1 cellular context compared by ENCODE assay signal in the genomic region with DNA sequence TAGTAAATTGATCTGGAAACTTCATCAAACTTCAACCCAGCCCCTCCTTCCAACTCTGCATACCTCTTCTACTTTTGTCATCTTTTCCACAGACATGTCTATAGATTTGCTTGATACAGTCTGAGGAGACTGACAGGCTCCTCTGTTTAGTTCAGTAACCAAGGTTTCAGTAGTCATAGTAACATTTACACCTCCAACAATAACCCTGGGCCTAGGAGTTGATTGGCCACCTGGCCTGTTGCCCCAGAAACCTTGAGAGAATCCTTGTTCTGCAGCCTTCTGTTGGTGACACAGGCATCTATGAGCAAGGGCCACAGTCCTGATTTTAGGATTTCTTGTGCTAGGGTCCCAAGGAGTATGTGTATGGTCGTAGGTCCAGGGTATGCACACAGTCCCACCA.
TF ChIP-seq lines count a peak whose summit lies in the region.

A gene (minus strand): TSS at position 122 of the 400 bp plus-strand sequence. CDS start 26 bp downstream, at position 96.

TF ChIP-seq in GM23338, 12 proteins besides CTCF, POLR2A, EP300 and RAD21 (continued from another document):
- TF ChIP-seq, protein P1, sequence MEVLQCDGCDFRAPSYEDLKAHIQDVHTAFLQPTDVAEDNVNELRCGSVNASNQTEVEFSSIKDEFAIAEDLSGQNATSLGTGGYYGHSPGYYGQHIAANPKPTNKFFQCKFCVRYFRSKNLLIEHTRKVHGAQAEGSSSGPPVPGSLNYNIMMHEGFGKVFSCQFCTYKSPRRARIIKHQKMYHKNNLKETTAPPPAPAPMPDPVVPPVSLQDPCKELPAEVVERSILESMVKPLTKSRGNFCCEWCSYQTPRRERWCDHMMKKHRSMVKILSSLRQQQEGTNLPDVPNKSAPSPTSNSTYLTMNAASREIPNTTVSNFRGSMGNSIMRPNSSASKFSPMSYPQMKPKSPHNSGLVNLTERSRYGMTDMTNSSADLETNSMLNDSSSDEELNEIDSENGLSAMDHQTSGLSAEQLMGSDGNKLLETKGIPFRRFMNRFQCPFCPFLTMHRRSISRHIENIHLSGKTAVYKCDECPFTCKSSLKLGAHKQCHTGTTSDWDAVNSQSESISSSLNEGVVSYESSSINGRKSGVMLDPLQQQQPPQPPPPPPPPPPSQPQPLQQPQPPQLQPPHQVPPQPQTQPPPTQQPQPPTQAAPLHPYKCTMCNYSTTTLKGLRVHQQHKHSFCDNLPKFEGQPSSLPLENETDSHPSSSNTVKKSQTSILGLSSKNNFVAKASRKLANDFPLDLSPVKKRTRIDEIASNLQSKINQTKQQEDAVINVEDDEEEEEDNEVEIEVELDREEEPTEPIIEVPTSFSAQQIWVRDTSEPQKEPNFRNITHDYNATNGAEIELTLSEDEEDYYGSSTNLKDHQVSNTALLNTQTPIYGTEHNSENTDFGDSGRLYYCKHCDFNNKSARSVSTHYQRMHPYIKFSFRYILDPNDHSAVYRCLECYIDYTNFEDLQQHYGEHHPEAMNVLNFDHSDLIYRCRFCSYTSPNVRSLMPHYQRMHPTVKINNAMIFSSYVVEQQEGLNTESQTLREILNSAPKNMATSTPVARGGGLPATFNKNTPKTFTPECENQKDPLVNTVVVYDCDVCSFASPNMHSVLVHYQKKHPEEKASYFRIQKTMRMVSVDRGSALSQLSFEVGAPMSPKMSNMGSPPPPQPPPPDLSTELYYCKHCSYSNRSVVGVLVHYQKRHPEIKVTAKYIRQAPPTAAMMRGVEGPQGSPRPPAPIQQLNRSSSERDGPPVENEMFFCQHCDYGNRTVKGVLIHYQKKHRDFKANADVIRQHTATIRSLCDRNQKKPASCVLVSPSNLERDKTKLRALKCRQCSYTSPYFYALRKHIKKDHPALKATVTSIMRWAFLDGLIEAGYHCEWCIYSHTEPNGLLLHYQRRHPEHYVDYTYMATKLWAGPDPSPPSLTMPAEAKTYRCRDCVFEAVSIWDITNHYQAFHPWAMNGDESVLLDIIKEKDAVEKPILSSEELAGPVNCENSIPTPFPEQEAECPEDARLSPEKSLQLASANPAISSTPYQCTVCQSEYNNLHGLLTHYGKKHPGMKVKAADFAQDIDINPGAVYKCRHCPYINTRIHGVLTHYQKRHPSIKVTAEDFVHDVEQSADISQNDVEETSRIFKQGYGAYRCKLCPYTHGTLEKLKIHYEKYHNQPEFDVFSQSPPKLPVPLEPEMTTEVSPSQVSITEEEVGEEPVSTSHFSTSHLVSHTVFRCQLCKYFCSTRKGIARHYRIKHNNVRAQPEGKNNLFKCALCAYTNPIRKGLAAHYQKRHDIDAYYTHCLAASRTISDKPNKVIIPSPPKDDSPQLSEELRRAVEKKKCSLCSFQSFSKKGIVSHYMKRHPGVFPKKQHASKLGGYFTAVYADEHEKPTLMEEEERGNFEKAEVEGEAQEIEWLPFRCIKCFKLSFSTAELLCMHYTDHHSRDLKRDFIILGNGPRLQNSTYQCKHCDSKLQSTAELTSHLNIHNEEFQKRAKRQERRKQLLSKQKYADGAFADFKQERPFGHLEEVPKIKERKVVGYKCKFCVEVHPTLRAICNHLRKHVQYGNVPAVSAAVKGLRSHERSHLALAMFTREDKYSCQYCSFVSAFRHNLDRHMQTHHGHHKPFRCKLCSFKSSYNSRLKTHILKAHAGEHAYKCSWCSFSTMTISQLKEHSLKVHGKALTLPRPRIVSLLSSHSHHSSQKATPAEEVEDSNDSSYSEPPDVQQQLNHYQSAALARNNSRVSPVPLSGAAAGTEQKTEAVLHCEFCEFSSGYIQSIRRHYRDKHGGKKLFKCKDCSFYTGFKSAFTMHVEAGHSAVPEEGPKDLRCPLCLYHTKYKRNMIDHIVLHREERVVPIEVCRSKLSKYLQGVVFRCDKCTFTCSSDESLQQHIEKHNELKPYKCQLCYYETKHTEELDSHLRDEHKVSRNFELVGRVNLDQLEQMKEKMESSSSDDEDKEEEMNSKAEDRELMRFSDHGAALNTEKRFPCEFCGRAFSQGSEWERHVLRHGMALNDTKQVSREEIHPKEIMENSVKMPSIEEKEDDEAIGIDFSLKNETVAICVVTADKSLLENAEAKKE (CRISPR knock-in tag; IDR thresholded peaks at IDR 0.05) = no peak
- no peak for TF ChIP-seq EZH2phosphoT487 (IDR thresholded peaks at IDR 0.05; ENCODE audit: unreplicated experiment)
- TF ChIP-seq, protein P2, sequence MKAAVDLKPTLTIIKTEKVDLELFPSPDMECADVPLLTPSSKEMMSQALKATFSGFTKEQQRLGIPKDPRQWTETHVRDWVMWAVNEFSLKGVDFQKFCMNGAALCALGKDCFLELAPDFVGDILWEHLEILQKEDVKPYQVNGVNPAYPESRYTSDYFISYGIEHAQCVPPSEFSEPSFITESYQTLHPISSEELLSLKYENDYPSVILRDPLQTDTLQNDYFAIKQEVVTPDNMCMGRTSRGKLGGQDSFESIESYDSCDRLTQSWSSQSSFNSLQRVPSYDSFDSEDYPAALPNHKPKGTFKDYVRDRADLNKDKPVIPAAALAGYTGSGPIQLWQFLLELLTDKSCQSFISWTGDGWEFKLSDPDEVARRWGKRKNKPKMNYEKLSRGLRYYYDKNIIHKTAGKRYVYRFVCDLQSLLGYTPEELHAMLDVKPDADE (IDR thresholded peaks at IDR 0.05) = no peak
- TF ChIP-seq, protein P3, sequence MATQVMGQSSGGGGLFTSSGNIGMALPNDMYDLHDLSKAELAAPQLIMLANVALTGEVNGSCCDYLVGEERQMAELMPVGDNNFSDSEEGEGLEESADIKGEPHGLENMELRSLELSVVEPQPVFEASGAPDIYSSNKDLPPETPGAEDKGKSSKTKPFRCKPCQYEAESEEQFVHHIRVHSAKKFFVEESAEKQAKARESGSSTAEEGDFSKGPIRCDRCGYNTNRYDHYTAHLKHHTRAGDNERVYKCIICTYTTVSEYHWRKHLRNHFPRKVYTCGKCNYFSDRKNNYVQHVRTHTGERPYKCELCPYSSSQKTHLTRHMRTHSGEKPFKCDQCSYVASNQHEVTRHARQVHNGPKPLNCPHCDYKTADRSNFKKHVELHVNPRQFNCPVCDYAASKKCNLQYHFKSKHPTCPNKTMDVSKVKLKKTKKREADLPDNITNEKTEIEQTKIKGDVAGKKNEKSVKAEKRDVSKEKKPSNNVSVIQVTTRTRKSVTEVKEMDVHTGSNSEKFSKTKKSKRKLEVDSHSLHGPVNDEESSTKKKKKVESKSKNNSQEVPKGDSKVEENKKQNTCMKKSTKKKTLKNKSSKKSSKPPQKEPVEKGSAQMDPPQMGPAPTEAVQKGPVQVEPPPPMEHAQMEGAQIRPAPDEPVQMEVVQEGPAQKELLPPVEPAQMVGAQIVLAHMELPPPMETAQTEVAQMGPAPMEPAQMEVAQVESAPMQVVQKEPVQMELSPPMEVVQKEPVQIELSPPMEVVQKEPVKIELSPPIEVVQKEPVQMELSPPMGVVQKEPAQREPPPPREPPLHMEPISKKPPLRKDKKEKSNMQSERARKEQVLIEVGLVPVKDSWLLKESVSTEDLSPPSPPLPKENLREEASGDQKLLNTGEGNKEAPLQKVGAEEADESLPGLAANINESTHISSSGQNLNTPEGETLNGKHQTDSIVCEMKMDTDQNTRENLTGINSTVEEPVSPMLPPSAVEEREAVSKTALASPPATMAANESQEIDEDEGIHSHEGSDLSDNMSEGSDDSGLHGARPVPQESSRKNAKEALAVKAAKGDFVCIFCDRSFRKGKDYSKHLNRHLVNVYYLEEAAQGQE (IDR thresholded peaks at IDR 0.05; ENCODE audit: unreplicated experiment) = no peak
- TF ChIP-seq STAT1 (IDR thresholded peaks at IDR 0.05; ENCODE audit: unreplicated experiment) = no peak
- no peak for TF ChIP-seq JUNB (IDR thresholded peaks at IDR 0.05; ENCODE audit: unreplicated experiment)
- no peak for TF ChIP-seq ZNF114 (CRISPR knock-in tag; IDR thresholded peaks at IDR 0.05)
- no peak for TF ChIP-seq CREB1 (CRISPR knock-in tag; IDR thresholded peaks at IDR 0.05; ENCODE audit: low read depth)
- no peak for TF ChIP-seq NANOG (IDR thresholded peaks at IDR 0.05; ENCODE audit: borderline replicate concordance)
- no peak for TF ChIP-seq ZNF331 (CRISPR knock-in tag; IDR thresholded peaks at IDR 0.05; ENCODE audit: low read depth)
- no peak for TF ChIP-seq EZH2 (IDR thresholded peaks at IDR 0.05; ENCODE audit: low read depth, unreplicated experiment)
TF ChIP-seq in GM23338: peak in this region for 0.
